7 cellular contexts compared by ENCODE assay signal in the genomic region with DNA sequence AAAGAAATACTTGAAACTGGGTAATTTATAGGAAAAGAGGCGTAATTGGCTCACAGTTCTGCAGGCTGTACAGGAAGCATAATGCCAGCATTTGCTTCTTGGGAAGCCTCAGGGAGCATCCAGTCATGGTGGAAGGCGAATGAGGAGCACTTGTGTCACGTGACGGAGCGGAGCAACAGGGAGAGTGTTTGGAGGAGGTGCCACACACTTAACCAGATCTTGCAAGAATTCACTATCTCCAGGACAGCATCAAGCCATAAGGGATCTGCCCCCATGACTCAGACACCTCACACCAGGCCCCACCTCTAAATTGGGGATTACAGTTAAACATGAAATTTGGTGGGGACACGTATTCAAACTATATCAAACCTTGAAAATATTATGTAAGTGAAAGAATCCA.
"Had no signal": no experiment of that assay in that cellular context is flagged by ENCODE, and none has a peak within 500 bp of the region (broad histone marks: within the 10 kb centered on the region; RNA-seq: fewer than 3 reads in every experiment).

No MANE protein-coding gene starts in this region.

- H2AFZ ChIP-seq: GM23338 had no signal

- FAIRE-seq: H1, H54, HTR-8/SVneo had no signal

- DNase-seq: H9, HCEC 1CT, KG1 had no signal

- H3K4me3 ChIP-seq: GM23338 had no signal

- ATAC-seq: GM23338 had no signal

- H3K4me2 ChIP-seq: GM23338 had no signal
